8 cellular contexts compared by ENCODE assay signal in the genomic region with DNA sequence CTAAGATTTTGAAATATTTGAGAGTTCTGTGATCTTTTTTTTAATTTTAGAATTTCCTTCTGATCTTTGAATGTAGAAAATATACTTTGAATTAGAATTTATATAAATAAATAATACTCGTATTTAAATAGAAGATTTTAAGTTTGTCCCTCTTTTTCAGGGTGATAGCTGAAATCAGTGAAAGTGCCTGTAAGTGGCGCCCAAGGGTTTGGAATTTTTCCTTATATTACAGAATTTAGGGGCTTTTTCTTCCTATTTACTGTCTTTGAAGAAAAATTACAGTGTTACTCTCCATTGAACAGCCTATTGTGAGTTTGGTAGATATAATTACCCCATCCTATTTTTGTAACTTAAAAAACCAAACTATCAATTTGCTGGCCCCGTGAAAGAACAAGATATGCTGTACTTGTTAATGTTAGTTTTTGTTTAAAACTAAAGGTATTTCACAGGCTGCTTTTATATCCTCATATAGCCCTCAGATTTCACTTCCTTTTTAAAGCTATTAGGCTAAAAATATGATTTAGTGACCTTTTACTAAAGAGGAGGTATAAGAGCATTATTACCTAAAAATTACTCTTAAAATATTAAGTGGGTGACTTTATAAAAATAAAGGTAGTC. TPM values are rescaled to one million over a fixed set of nuclear protein-coding genes. Genes with fewer than 3 reads are reported as not detected.
DNase-seq lines count a peak whose midpoint lies in the region; FAIRE-seq and TF ChIP-seq lines count a peak whose summit lies in the region.

No MANE protein-coding gene starts in this region.

- no TSS peak for BruUV-seq in OCI-LY7 (replicated peaks; lab: Mats Ljungman, UMichigan)

- H3K27me3 Mint-ChIP-seq in progenitor cell of endocrine pancreas, result peaks cover 6% of the 10 kb centered on the region

- CTCF ChIA-PET in OCI-LY7 (lab: Charles Lee; ENCODE audit: unreplicated experiment), result no interaction called here

- DNase-seq in GM06990 (ENCODE audit: extremely low read depth, insufficient read length) (no peak), OCI-LY7 (ENCODE audit: low spot score) (no peak), progenitor cell of endocrine pancreas (ENCODE audit: low spot score, unreplicated experiment) (no peak), ecto neural progenitor cell (ENCODE audit: low spot score) (no peak), HAP-1 (ENCODE audit: low spot score in 2 of 2) (no peak), NCI-H2171 treated with DMSO at 0.1 percent for 48 hours (lab: John Stamatoyannopoulos, UW) (no peak), small intestine (no peak)

- no peaks in the 10 kb centered on the region for H3K9me3 Mint-ChIP-seq in progenitor cell of endocrine pancreas (ENCODE audit: low read depth)

- no peak overlapping the region for H3K4me3 Mint-ChIP-seq in progenitor cell of endocrine pancreas (ENCODE audit: low read depth)

- H3K9me3 ChIP-seq in OCI-LY7 (ENCODE audit: low read length) (no peaks in the 10 kb centered on the region), endocrine pancreas (ENCODE audit: control insufficient read depth, low read length) (no peaks in the 10 kb centered on the region), HAP-1 (no peaks in the 10 kb centered on the region), small intestine (ENCODE audit: control insufficient read depth, low read depth) (no peaks in the 10 kb centered on the region)

- peaks cover 22% of the 10 kb centered on the region for H3K4me1 Mint-ChIP-seq in progenitor cell of endocrine pancreas (ENCODE audit: low read depth)

- no peak for TF ChIP-seq CTCF in GM06990 (IDR thresholded peaks at IDR 0.05; ENCODE audit: insufficient read depth, low read length, poor library complexity, severe bottlenecking)
- peak; percentile 70 for TF ChIP-seq CTCF in OCI-LY7 (conservative IDR thresholded peaks at IDR 0.05; ENCODE audit: low read length)
- peak; percentile 33 for TF ChIP-seq CTCF in progenitor cell of endocrine pancreas (IDR thresholded peaks at IDR 0.05; ENCODE audit: unreplicated experiment)

- no peak overlapping the region for H3K9ac ChIP-seq in endocrine pancreas (ENCODE audit: control insufficient read depth, insufficient read depth, low read length)

- H3K4me1 ChIP-seq in OCI-LY7 (ENCODE audit: insufficient read depth, low read length, poor library complexity, severe bottlenecking), result peaks cover 41% of the 10 kb centered on the region
- H3K4me1 ChIP-seq in endocrine pancreas (ENCODE audit: control insufficient read depth, insufficient read depth, low read length), result peaks cover 29% of the 10 kb centered on the region
- peaks cover 15% of the 10 kb centered on the region for H3K4me1 ChIP-seq in HAP-1
- H3K4me1 ChIP-seq in small intestine (ENCODE audit: control insufficient read depth in 2 of 2, insufficient read depth in 1 of 2, low read depth in 1 of 2, low read length in 1 of 2), result peaks cover 2 to 5% of the 10 kb centered on the region in 2 donors

- peaks cover 45% of the 10 kb centered on the region for H4K20me1 ChIP-seq in OCI-LY7 (ENCODE audit: insufficient read depth, low read length)

- H3K27me3 ChIP-seq in GM06990 (replicated peaks; ENCODE audit: control insufficient read depth, insufficient read depth, low read length) (peaks cover 3% of the 10 kb centered on the region; the same call in 1 of the 2 replicates), endocrine pancreas (ENCODE audit: control insufficient read depth, insufficient read depth, low read length) (no peaks in the 10 kb centered on the region), HAP-1 (ENCODE audit: low read depth) (no peaks in the 10 kb centered on the region), small intestine (ENCODE audit: control insufficient read depth in 2 of 2, insufficient read depth in 2 of 2, low read length in 2 of 2) (no peaks in the 10 kb centered on the region)

- H3K27ac ChIP-seq in OCI-LY7 (ENCODE audit: low read depth, low read length, poor library complexity, severe bottlenecking) (peak overlapping the region; percentile 74), small intestine (ENCODE audit: low read depth in 1 of 2, low read length in 1 of 2) (no peak overlapping the region)

- H3K36me3 Mint-ChIP-seq in progenitor cell of endocrine pancreas (ENCODE audit: insufficient read depth), result peaks cover 2% of the 10 kb centered on the region

- H3K9me2 ChIP-seq in OCI-LY7 (ENCODE audit: insufficient read depth, low read length), result no peaks in the 10 kb centered on the region

- peak overlapping the region; percentile 98 for H3K4me2 ChIP-seq in OCI-LY7 (ENCODE audit: low read length)

- H2AFZ ChIP-seq in OCI-LY7 (ENCODE audit: low read length), result no peak overlapping the region

- no peak overlapping the region for H3K27ac Mint-ChIP-seq in progenitor cell of endocrine pancreas

- FAIRE-seq in small intestine (lab: Jason Lieb, UNC), result no peak

- POLR2A ChIA-PET in OCI-LY7 (lab: Charles Lee), result interaction anchor here (0.5 to 1.6 kb wide), 9 partner anchors 10 to 404 kb away, joined by 3 to 10 read pairs (median 4); no protein-coding TSS in a partner anchor

- 22 to 33% (median 28%) methylated on average over 3 of the region's 3 CpGs for WGBS in small intestine, 3 donors

- H3K4me3 ChIP-seq in GM06990 (replicated peaks; ENCODE audit: low read depth, low read length) (peak overlapping the region; percentile 30), OCI-LY7 (ENCODE audit: low read depth, low read length, poor library complexity, severe bottlenecking) (peak overlapping the region; percentile 95), endocrine pancreas (ENCODE audit: control insufficient read depth, insufficient read depth, low read length) (peak overlapping the region; percentile 58), HAP-1 (no peak overlapping the region), small intestine (ENCODE audit: low read depth in 1 of 2, low read length in 2 of 2) (no peak overlapping the region)

- no peaks in the 10 kb centered on the region for H3K36me3 ChIP-seq in GM06990 (ENCODE audit: control insufficient read depth, insufficient read depth, low read length)
- H3K36me3 ChIP-seq in OCI-LY7 (ENCODE audit: insufficient read depth, low read length), result peaks cover 12% of the 10 kb centered on the region
- no peaks in the 10 kb centered on the region for H3K36me3 ChIP-seq in endocrine pancreas (ENCODE audit: control insufficient read depth, insufficient read depth, low read length)
- H3K36me3 ChIP-seq in HAP-1 (replicated peaks), result no peaks in the 10 kb centered on the region
- no peaks in the 10 kb centered on the region for H3K36me3 ChIP-seq in small intestine (ENCODE audit: control insufficient read depth in 2 of 2, insufficient read depth in 2 of 2, low read length in 2 of 2)

- in situ Hi-C loops in HAP-1 (cut with MboI; ENCODE audit: low sequenced_read_pairs), result no loop called here

- intact Hi-C loops in OCI-LY7 (cut with micrococcal nuclease; ENCODE audit: unreplicated experiment), result loop anchor here (5.0 kb wide), 2 partner anchors 231 to 251 kb away; no protein-coding TSS in a partner anchor

- H3K79me2 ChIP-seq in OCI-LY7 (ENCODE audit: insufficient read depth, low read depth, low read length), result peaks cover 82% of the 10 kb centered on the region

RNA-seq across cellular contexts. Expression of gene MAP3K1, which starts 3.2 kb away (rescaled TPM):
- total RNA-seq in OCI-LY7 (2014; rRNA removed; shearing (Covaris generic)), result 25.9 and 29.9 TPM in 2 replicates
- total RNA-seq in OCI-LY7 (2022) (29.4 and 31.5 TPM in 2 replicates), progenitor cell of endocrine pancreas (20.0 and 24.3 TPM in 2 replicates)
- polyA plus RNA-seq in small intestine, result 1 to 10 TPM; 4.9 to 6.3 (median 5.4) TPM

Comparison
In these comparisons a context has a peak if more than half of its experiments do, and no peak if none do; other contexts are left out.
1. H3K4me3 ChIP-seq: peak in GM06990 (single experiment), OCI-LY7 (single experiment) and endocrine pancreas (single experiment); none in HAP-1 (single experiment) and small intestine (0 of 2).